Comparison of ENCODE assay signal across 8 cellular contexts in the genomic region with DNA sequence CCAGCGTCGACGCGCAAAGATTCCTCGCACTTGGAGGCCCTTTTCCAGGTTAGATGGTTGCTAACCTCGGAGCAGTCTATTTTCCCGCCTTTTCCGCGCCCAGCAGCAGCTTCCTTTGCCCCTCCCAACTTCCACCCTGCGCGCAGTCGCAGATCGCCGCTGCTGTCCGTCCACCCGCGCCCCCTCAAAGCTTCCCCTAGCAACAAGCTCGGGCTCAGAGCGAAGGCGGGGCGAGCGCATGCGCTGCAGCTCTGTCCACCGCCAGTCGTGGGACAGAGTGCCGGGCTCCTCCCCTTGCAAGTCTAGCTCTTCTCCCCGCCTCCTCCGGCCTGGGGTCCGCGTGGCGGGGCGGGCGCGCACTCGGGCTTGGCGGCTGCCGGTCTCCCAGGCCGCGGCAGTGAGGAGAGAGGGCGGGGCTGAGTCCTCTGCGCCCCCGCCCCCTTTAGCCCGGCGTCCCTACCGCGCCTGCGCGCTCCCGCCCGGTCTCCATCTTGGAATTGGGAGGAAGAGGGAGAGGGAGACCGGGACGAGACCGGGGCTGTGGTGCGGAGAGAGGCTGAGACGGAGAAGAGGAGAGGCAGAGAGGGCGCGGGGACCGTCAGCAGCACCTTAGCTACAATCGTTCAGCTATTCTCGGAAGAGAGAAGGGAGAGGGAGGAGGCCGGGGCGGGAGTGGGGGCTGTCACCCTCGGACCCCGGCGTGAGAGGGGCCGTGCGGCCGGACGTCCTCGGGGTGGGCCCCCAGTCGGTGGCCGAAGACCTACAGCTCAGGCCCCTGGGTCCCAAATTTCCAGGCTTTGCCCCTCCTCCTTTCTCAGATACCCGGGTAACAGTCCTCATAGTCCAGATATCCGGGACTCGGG. TPM values are rescaled to one million over a fixed set of nuclear protein-coding genes. Genes with fewer than 3 reads are reported as not detected.
A peak's percentile ranks its signal among the peaks of the same experiment; 100 is the strongest.
DNase-seq lines count a peak whose midpoint lies in the region; ATAC-seq and TF ChIP-seq lines count a peak whose summit lies in the region.

TSS of gene TAOK2 (plus strand) at position 485 of the 863 bp plus-strand sequence. CDS start 3,905 bp downstream, outside the sequence.

- DNase-seq in NCI-H187 (lab: John Stamatoyannopoulos, UW) (peak; percentile 86 to 93), T-helper 17 cell (peak; percentile 81 to 93 (median 92)), amniotic stem cell (lab: John Stamatoyannopoulos, UW) (peak; percentile 94), left cardiac atrium (peak; percentile 99), progenitor cell of endocrine pancreas (ENCODE audit: low spot score, unreplicated experiment) (peak; percentile 99), upper lobe of right lung (peak; percentile 99)

- peak within 1 kb of the TSS; percentile 99 for H3K4me3 ChIP-seq in upper lobe of right lung

- H3K27ac ChIP-seq in upper lobe of right lung, result peak within 1 kb of the TSS; percentile 93

- H3K27me3 Mint-ChIP-seq in T-helper 17 cell, result no peaks in the 10 kb centered on the region
- H3K27me3 Mint-ChIP-seq in progenitor cell of endocrine pancreas, result no peaks in the 10 kb centered on the region

- TF ChIP-seq CTCF in progenitor cell of endocrine pancreas (IDR thresholded peaks at IDR 0.05; ENCODE audit: unreplicated experiment) (no peak), upper lobe of right lung (IDR thresholded peaks at IDR 0.05) (no peak)

- no peaks in the 10 kb centered on the region for H3K27me3 ChIP-seq in upper lobe of right lung

- intact Hi-C loops in left cardiac atrium (cut with DNase I) (no loop called here), upper lobe of right lung (cut with DNase I) (no loop called here)

- H3K36me3 Mint-ChIP-seq in T-helper 17 cell (ENCODE audit: low read depth), result peaks cover 2% of the 10 kb centered on the region
- peaks cover 26% of the 10 kb centered on the region for H3K36me3 Mint-ChIP-seq in progenitor cell of endocrine pancreas (ENCODE audit: insufficient read depth)

- peaks cover 40% of the 10 kb centered on the region for H3K36me3 ChIP-seq in upper lobe of right lung

- no peaks in the 10 kb centered on the region for H3K9me3 ChIP-seq in T-helper 17 cell (ENCODE audit: control insufficient read depth, low read length, poor library complexity, severe bottlenecking)
- no peaks in the 10 kb centered on the region for H3K9me3 ChIP-seq in upper lobe of right lung

- peaks cover 29% of the 10 kb centered on the region for H3K4me1 ChIP-seq in upper lobe of right lung

- ATAC-seq in GM18499 (IDR thresholded peaks at IDR 0.05; ENCODE audit: insufficient read depth, unreplicated experiment) (peak; percentile 73), HG02938 (IDR thresholded peaks at IDR 0.05; ENCODE audit: unreplicated experiment) (peak; percentile 91), T-helper 17 cell (peak; percentile 94), left cardiac atrium (peak; percentile 98 to 99), upper lobe of right lung (peak; percentile 99)

- H3K4me1 Mint-ChIP-seq in T-helper 17 cell, result peaks cover 33% of the 10 kb centered on the region
- peaks cover 22% of the 10 kb centered on the region for H3K4me1 Mint-ChIP-seq in progenitor cell of endocrine pancreas (ENCODE audit: low read depth)

- H3K27ac Mint-ChIP-seq in T-helper 17 cell (peak within 1 kb of the TSS; percentile 92), progenitor cell of endocrine pancreas (peak within 1 kb of the TSS; percentile 87)

- H3K4me3 Mint-ChIP-seq in T-helper 17 cell (peak within 1 kb of the TSS; percentile 98), progenitor cell of endocrine pancreas (ENCODE audit: low read depth) (peak within 1 kb of the TSS; percentile 95)

- peaks cover 6% of the 10 kb centered on the region for H3K9me3 Mint-ChIP-seq in progenitor cell of endocrine pancreas (ENCODE audit: low read depth)

RNA-seq across cellular contexts. Expression of gene TAOK2, which starts in this region (rescaled TPM):
- 10 to 100 TPM; 21.0 to 22.9 TPM for total RNA-seq in T-helper 17 cell
- 10 to 100 TPM; 33.6 to 45.8 TPM for total RNA-seq in left cardiac atrium
- total RNA-seq in progenitor cell of endocrine pancreas, result 51.1 and 54.0 TPM in 2 replicates
- total RNA-seq in upper lobe of right lung, result 75.4 TPM

Comparison
In these comparisons a context has a peak if more than half of its experiments do, and no peak if none do; other contexts are left out.
1. Peak in every context shown above with its lines: DNase-seq, ATAC-seq, H3K4me3 ChIP-seq and H3K27ac ChIP-seq.